Comparison of ENCODE assay signal across 21 cellular contexts in the genomic region with DNA sequence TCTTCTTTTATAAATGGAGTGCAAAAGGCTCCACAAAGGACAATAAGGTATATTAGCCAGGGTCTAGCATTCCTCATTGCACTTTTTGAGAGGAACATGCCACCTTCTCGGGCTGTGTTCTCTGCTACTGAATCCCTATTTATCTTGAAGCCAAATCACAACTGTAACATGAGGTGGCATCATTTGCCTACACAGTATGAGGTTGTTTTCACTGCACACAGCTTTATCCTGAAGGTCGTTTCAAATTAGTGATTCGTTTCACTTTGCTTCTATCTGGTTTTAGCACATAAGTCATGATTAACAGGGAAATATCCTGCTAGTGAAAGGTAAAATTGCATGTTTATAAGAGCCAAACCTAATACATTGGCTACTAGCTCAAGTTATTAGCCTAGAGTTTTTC.
DNase-seq lines count a peak whose midpoint lies in the region; ATAC-seq and TF ChIP-seq lines count a peak whose summit lies in the region.
"Had no signal": no experiment of that assay in that cellular context is flagged by ENCODE, and none has a peak within 500 bp of the region (broad histone marks: within the 10 kb centered on the region; RNA-seq: fewer than 3 reads in every experiment).

No MANE protein-coding gene starts in this region.

- H3K36me3 ChIP-seq in mesenchymal stem cell (ENCODE audit: control insufficient read depth in 1 of 2, insufficient read depth in 2 of 2, low read depth in 1 of 2, low read length in 2 of 2): no peaks in the 10 kb centered on the region
- H3K36me3 ChIP-seq: cardiac muscle cell, HAP-1, left lung had no signal

- H3K27ac ChIP-seq in mesenchymal stem cell (ENCODE audit: low read length, poor library complexity, severe bottlenecking) (no peak overlapping the region), right cardiac atrium (ENCODE audit: low read length) (no peak overlapping the region)
- H3K27ac ChIP-seq: cardiac muscle cell, dorsolateral prefrontal cortex, epithelial cell of prostate, left lung had no signal

- no peak overlapping the region for H2BK5ac ChIP-seq in mesenchymal stem cell (ENCODE audit: low read depth, low read length, poor library complexity, severe bottlenecking)

- TF ChIP-seq CTCF in LNCAP (IDR thresholded peaks at IDR 0.05) (peak; percentile 13; the same call in 1 of the 2 replicates), choroid plexus epithelial cell (conservative IDR thresholded peaks at IDR 0.05; ENCODE audit: low read depth, low read length) (no peak)

- H4K8ac ChIP-seq in mesenchymal stem cell (ENCODE audit: low read length): no peak overlapping the region

- H3K79me1 ChIP-seq in mesenchymal stem cell (replicated peaks; ENCODE audit: low read length, poor library complexity, severe bottlenecking): no peaks in the 10 kb centered on the region

- no peak overlapping the region for H2BK120ac ChIP-seq in mesenchymal stem cell (ENCODE audit: low read depth, low read length)

- DNase-seq in choroid plexus epithelial cell (ENCODE audit: low read depth): peak; percentile 2
- no peak for DNase-seq in mesenchymal stem cell
- DNase-seq in right cardiac atrium: no peak
- DNase-seq in SKM-1 treated with dmso at 0.1 percent for 144 hours (lab: John Stamatoyannopoulos, UW; ENCODE audit: unreplicated experiment): no peak
- DNase-seq: activated CD4-positive, alpha-beta memory T cell treated with anti-CD3 and anti-CD28 coated beads for 36 hours; activated CD4-positive, CD25-positive, alpha-beta regulatory T cell; activated T-cell treated with anti-CD3 and anti-CD28 coated beads for 4 hours; amniotic stem cell; dorsolateral prefrontal cortex; left lung; NCI-H1105 treated with DMSO at 0.1 percent for 48 hours; NCI-H774; stimulated activated CD4-positive, alpha-beta T cell treated with anti-CD3 and anti-CD28 coated beads, Interleukin-1b, Interleukin-23, amount 100 ng/mL, for 48 hours had no signal

- H3K18ac ChIP-seq in mesenchymal stem cell (ENCODE audit: low read depth in 1 of 2, low read length in 2 of 2): no peak overlapping the region

- H3K27me3 ChIP-seq in mesenchymal stem cell (ENCODE audit: control insufficient read depth in 1 of 2, insufficient read depth in 1 of 2, low read length in 2 of 2): no peaks in the 10 kb centered on the region
- H3K27me3 ChIP-seq in right cardiac atrium (ENCODE audit: control insufficient read depth, insufficient read depth): no peaks in the 10 kb centered on the region
- H3K27me3 ChIP-seq: cardiac muscle cell, dorsolateral prefrontal cortex, left lung had no signal

- peaks cover 6% of the 10 kb centered on the region for H3K9me3 ChIP-seq in mesenchymal stem cell (ENCODE audit: control insufficient read depth, low read length)
- peaks cover 2% of the 10 kb centered on the region for H3K9me3 ChIP-seq in right cardiac atrium (ENCODE audit: control insufficient read depth, low read length)

- 17% methylated on average over 2 of the region's 3 CpGs for WGBS in mesenchymal stem cell
- WGBS in right cardiac atrium: 43% methylated on average over 3 of the region's 3 CpGs

- H3K4me3 ChIP-seq in choroid plexus epithelial cell (ENCODE audit: low read depth, low read length) (no peak overlapping the region), mesenchymal stem cell (ENCODE audit: insufficient read depth in 1 of 2, low read depth in 1 of 2, low read length in 2 of 2) (no peak overlapping the region), right cardiac atrium (ENCODE audit: low read length) (no peak overlapping the region)
- H3K4me3 ChIP-seq: cardiac muscle cell, dorsolateral prefrontal cortex, HAP-1, left lung had no signal

- no peak overlapping the region for H3K14ac ChIP-seq in mesenchymal stem cell (ENCODE audit: low read length in 2 of 2)

- no peak overlapping the region for H2AK5ac ChIP-seq in mesenchymal stem cell (ENCODE audit: low read length, severe bottlenecking)

- no peak overlapping the region for H2BK12ac ChIP-seq in mesenchymal stem cell (ENCODE audit: low read length in 2 of 2)

- no peaks in the 10 kb centered on the region for H3K4me1 ChIP-seq in mesenchymal stem cell (ENCODE audit: control insufficient read depth, insufficient read depth, low read depth, low read length)
- H3K4me1 ChIP-seq in right cardiac atrium (ENCODE audit: control insufficient read depth, insufficient read depth, low read length): no peaks in the 10 kb centered on the region
- H3K4me1 ChIP-seq: HAP-1, left lung had no signal

- H3K4ac ChIP-seq in mesenchymal stem cell (ENCODE audit: low read depth in 1 of 2, low read length in 2 of 2): no peak overlapping the region

- H3K23ac ChIP-seq in mesenchymal stem cell (ENCODE audit: low read length in 2 of 2): no peak overlapping the region

- no peak overlapping the region for H2AFZ ChIP-seq in mesenchymal stem cell (ENCODE audit: low read depth, low read length)

- H3K4me2 ChIP-seq in mesenchymal stem cell (ENCODE audit: low read length, poor library complexity, severe bottlenecking): peak overlapping the region; percentile 10

- peak overlapping the region; percentile 50 for H3K9ac ChIP-seq in mesenchymal stem cell (ENCODE audit: low read length)

- intact Hi-C loops in right cardiac atrium (cut with DNase I): no loop called here

- no peak overlapping the region for H4K91ac ChIP-seq in mesenchymal stem cell (ENCODE audit: low read length)

- no peak overlapping the region for H2BK15ac ChIP-seq in mesenchymal stem cell (ENCODE audit: low read depth, poor library complexity, severe bottlenecking)

- ATAC-seq in GM18511 (IDR thresholded peaks at IDR 0.05; ENCODE audit: unreplicated experiment) (peak; percentile 56), right cardiac atrium (no peak), SK-N-SH treated with all-trans-retinoic acid at 6 μM for 48 hours (no peak)
- ATAC-seq: HepG2; left lung; stimulated activated memory B cell treated with anti-CD40 and anti-IgM and Interleukin-4, amounts not matched to agents 10 μg/mL and 1 μg/mL and 100 μg/mL, for 72 hours had no signal

TF ChIP-seq in SK-N-SH treated with all-trans-retinoic acid at 6 μM for 48 hours, 23 proteins besides CTCF, POLR2A, EP300 and RAD21:
- TF ChIP-seq CSDC2 (CRISPR knock-in tag; IDR thresholded peaks at IDR 0.05) (no peak), ZFP30 (CRISPR knock-in tag; IDR thresholded peaks at IDR 0.05) (no peak), TOX (CRISPR knock-in tag; IDR thresholded peaks at IDR 0.05; ENCODE audit: borderline replicate concordance) (no peak), ISL1 (CRISPR knock-in tag; IDR thresholded peaks at IDR 0.05) (no peak), CREB5 (CRISPR knock-in tag; IDR thresholded peaks at IDR 0.05; ENCODE audit: low read depth) (no peak), TSHZ2 (CRISPR knock-in tag; IDR thresholded peaks at IDR 0.05) (no peak)
- TF ChIP-seq, protein P1, sequence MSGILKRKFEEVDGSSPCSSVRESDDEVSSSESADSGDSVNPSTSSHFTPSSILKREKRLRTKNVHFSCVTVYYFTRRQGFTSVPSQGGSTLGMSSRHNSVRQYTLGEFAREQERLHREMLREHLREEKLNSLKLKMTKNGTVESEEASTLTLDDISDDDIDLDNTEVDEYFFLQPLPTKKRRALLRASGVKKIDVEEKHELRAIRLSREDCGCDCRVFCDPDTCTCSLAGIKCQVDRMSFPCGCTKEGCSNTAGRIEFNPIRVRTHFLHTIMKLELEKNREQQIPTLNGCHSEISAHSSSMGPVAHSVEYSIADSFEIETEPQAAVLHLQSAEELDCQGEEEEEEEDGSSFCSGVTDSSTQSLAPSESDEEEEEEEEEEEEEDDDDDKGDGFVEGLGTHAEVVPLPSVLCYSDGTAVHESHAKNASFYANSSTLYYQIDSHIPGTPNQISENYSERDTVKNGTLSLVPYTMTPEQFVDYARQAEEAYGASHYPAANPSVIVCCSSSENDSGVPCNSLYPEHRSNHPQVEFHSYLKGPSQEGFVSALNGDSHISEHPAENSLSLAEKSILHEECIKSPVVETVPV (CRISPR knock-in tag; IDR thresholded peaks at IDR 0.05): no peak
